In the genomic region with DNA sequence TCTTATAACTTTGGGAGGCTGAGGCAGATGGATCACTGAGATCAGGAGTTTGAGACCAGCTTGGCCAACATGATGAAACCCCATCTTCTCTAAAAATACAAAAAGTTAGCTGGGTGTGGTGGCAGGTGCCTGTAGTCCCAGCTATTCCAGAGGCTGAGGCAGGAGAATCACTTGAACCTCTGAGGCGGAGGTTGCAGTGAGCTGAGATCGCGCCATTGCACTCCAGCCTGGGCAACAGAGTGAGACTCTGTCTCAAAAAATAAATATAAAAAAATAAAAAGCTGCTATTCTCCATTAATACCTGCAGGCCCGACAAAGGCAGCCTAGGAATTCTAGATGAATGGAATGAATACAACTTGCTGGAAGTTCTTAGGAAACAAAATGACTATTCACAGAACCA, we compare ENCODE assay signal across 8 cellular contexts. TPM values are rescaled to one million over a fixed set of nuclear protein-coding genes. Genes with fewer than 3 reads are reported as not detected.
DNase-seq lines count a peak whose midpoint lies in the region; ATAC-seq, FAIRE-seq and TF ChIP-seq lines count a peak whose summit lies in the region.
"Not testable (repeated sequence)": the region's sequence is repeated elsewhere in the genome, so short reads cannot be mapped to it uniquely, and the experiment has no call there.

No MANE protein-coding gene starts in this region.

- peak overlapping the region; percentile 72 for H3K27ac Mint-ChIP-seq in activated CD4-positive, alpha-beta memory T cell treated with anti-CD3 and anti-CD28 coated beads for 36 hours
- peak overlapping the region; percentile 73 for H3K27ac Mint-ChIP-seq in activated naive CD8-positive, alpha-beta T cell treated with anti-CD3 and anti-CD28 coated beads, Interleukin-2, amount 10 ng/mL, durations not matched to agents 7 days and 5 days
- H3K27ac Mint-ChIP-seq in naive B cell = peak overlapping the region in 1 of 6 donors; percentile 68

- dilution Hi-C loops in endothelial cell of umbilical vein (cut with MboI; ENCODE audit: extremely low pct_ligation_motif_present, low sequenced_read_pairs) = not testable (repeated sequence)

- H3K9ac ChIP-seq in BLaER1 treated with 17β-estradiol and CSF1 and Interleukin-3, amounts not matched to agents 10 nM and 100 nM = peak overlapping the region; percentile 89 to 99 (median 96); a peak in 21 of 22 replicates
- H3K9ac ChIP-seq in endothelial cell of umbilical vein (replicated peaks; ENCODE audit: extremely low read depth, insufficient read depth, low read length); smooth muscle cell (ENCODE audit: low read depth): not testable (repeated sequence)

- peak overlapping the region; percentile 69 for H3K4me3 Mint-ChIP-seq in activated CD4-positive, alpha-beta memory T cell treated with anti-CD3 and anti-CD28 coated beads for 36 hours
- H3K4me3 Mint-ChIP-seq in activated naive CD8-positive, alpha-beta T cell treated with anti-CD3 and anti-CD28 coated beads, Interleukin-2, amount 10 ng/mL, durations not matched to agents 7 days and 5 days = peak overlapping the region; percentile 76
- peak overlapping the region in 6 of 8 donors; percentile 30 to 89 (median 76) for H3K4me3 Mint-ChIP-seq in naive B cell

- H3K4me1 Mint-ChIP-seq in activated CD4-positive, alpha-beta memory T cell treated with anti-CD3 and anti-CD28 coated beads for 36 hours (ENCODE audit: low read depth) = peaks cover 28% of the 10 kb centered on the region
- H3K4me1 Mint-ChIP-seq in activated naive CD8-positive, alpha-beta T cell treated with anti-CD3 and anti-CD28 coated beads, Interleukin-2, amount 10 ng/mL, durations not matched to agents 7 days and 5 days = peaks cover 15% of the 10 kb centered on the region
- peaks cover 9 to 18% (median 11%) of the 10 kb centered on the region in 3 donors for H3K4me1 Mint-ChIP-seq in naive B cell

- intact Hi-C loops in OCI-LY7 (cut with micrococcal nuclease; ENCODE audit: unreplicated experiment); endothelial cell of umbilical vein (cut with micrococcal nuclease): not testable (repeated sequence)
- intact Hi-C loops in activated CD4-positive, alpha-beta memory T cell treated with anti-CD3 and anti-CD28 coated beads for 36 hours (cut with micrococcal nuclease) = loop anchor here (10.0 kb wide), 1 partner anchor 305 kb away; no protein-coding TSS in a partner anchor

- H3K27me3 ChIP-seq in BLaER1 treated with 17β-estradiol and CSF1 and Interleukin-3, amounts not matched to agents 10 nM and 100 nM; HAP-1 (ENCODE audit: low read depth); endothelial cell of umbilical vein (ENCODE audit: control insufficient read depth in 2 of 2, insufficient read depth in 2 of 2, low read length in 2 of 2); smooth muscle cell (ENCODE audit: low read depth): not testable (repeated sequence)

- peak; percentile 4 for FAIRE-seq in endothelial cell of umbilical vein (lab: Jason Lieb, UNC)

- H3K4me3 ChIP-seq in BLaER1 treated with 17β-estradiol and CSF1 and Interleukin-3, amounts not matched to agents 10 nM and 100 nM = peak overlapping the region; percentile 12 to 96 (median 84); a peak in 18 of 20 replicates
- H3K4me3 ChIP-seq in HAP-1 = peak overlapping the region; percentile 51
- H3K4me3 ChIP-seq in OCI-LY7 (ENCODE audit: low read depth, low read length, poor library complexity, severe bottlenecking) = peak overlapping the region; percentile 91
- H3K4me3 ChIP-seq in endothelial cell of umbilical vein (replicated peaks in 1 of 3; ENCODE audit: insufficient read depth in 1 of 3, low read depth in 1 of 3, low read length in 3 of 3) = peak overlapping the region in 1 of 3 experiments; percentile 58
- peak overlapping the region; percentile 95 for H3K4me3 ChIP-seq in smooth muscle cell

- H3K36me3 Mint-ChIP-seq in activated CD4-positive, alpha-beta memory T cell treated with anti-CD3 and anti-CD28 coated beads for 36 hours = peaks cover 28% of the 10 kb centered on the region
- peaks cover 22% of the 10 kb centered on the region for H3K36me3 Mint-ChIP-seq in activated naive CD8-positive, alpha-beta T cell treated with anti-CD3 and anti-CD28 coated beads, Interleukin-2, amount 10 ng/mL, durations not matched to agents 7 days and 5 days
- not testable (repeated sequence) for H3K36me3 Mint-ChIP-seq in naive B cell

- H3K4me2 ChIP-seq in BLaER1 treated with 17β-estradiol and CSF1 and Interleukin-3, amounts not matched to agents 10 nM and 100 nM = peak overlapping the region; percentile 86 to 98 (median 93)
- H3K4me2 ChIP-seq in OCI-LY7 (ENCODE audit: low read length) (peak overlapping the region; percentile 93), endothelial cell of umbilical vein (ENCODE audit: insufficient read depth, low read length) (peak overlapping the region; percentile 86), smooth muscle cell (peak overlapping the region; percentile 98)

- not testable (repeated sequence) for H3K27ac ChIP-seq in BLaER1 treated with 17β-estradiol and CSF1 and Interleukin-3, amounts not matched to agents 10 nM and 100 nM; OCI-LY7 (ENCODE audit: low read depth, low read length, poor library complexity, severe bottlenecking); endothelial cell of umbilical vein (ENCODE audit: insufficient read depth, low read depth, low read length)
- H3K27ac ChIP-seq in smooth muscle cell (ENCODE audit: low read depth) = peak overlapping the region; percentile 19

- POLR2A ChIA-PET in OCI-LY7 (lab: Charles Lee); activated CD4-positive, alpha-beta memory T cell treated with anti-CD3 and anti-CD28 coated beads for 36 hours (lab: Charles Lee); activated naive CD8-positive, alpha-beta T cell treated with anti-CD3 and anti-CD28 coated beads, Interleukin-2, amount 10 ng/mL, durations not matched to agents 7 days and 5 days (lab: Charles Lee); endothelial cell of umbilical vein (lab: Charles Lee): not testable (repeated sequence)

- peaks cover 28 to 59% (median 46%) of the 10 kb centered on the region in 11 experiments for H3K36me3 ChIP-seq in BLaER1 treated with 17β-estradiol and CSF1 and Interleukin-3, amounts not matched to agents 10 nM and 100 nM
- H3K36me3 ChIP-seq in HAP-1 (replicated peaks) (peaks cover 32% of the 10 kb centered on the region), OCI-LY7 (ENCODE audit: insufficient read depth, low read length) (peaks cover 61% of the 10 kb centered on the region), endothelial cell of umbilical vein (ENCODE audit: control insufficient read depth in 2 of 2, extremely low read depth in 1 of 2, insufficient read depth in 2 of 2, low read length in 2 of 2) (peaks cover 7 to 26% of the 10 kb centered on the region in 2 experiments)
- H3K36me3 ChIP-seq in smooth muscle cell (ENCODE audit: low read depth) = not testable (repeated sequence)

- in situ Hi-C loops in HAP-1 (cut with MboI; ENCODE audit: low sequenced_read_pairs) = not testable (repeated sequence)

- H3K4me1 ChIP-seq in BLaER1 treated with 17β-estradiol and CSF1 and Interleukin-3, amounts not matched to agents 10 nM and 100 nM = peaks cover 11 to 31% (median 19%) of the 10 kb centered on the region in 10 experiments
- not testable (repeated sequence) for H3K4me1 ChIP-seq in HAP-1; endothelial cell of umbilical vein (ENCODE audit: control insufficient read depth, extremely low read depth, insufficient read depth, low read length)
- peaks cover 11% of the 10 kb centered on the region for H3K4me1 ChIP-seq in OCI-LY7 (ENCODE audit: insufficient read depth, low read length, poor library complexity, severe bottlenecking)
- H3K4me1 ChIP-seq in smooth muscle cell (ENCODE audit: low read depth) = peaks cover 10% of the 10 kb centered on the region

- TF ChIP-seq POLR2A in endothelial cell of umbilical vein (IDR thresholded peaks at IDR 0.05; ENCODE audit: low read depth, low read length) = not testable (repeated sequence)

- H2AFZ ChIP-seq in OCI-LY7 (ENCODE audit: low read length); endothelial cell of umbilical vein (ENCODE audit: low read depth, low read length); smooth muscle cell (ENCODE audit: low read depth): not testable (repeated sequence)

- not testable (repeated sequence) for BruUV-seq in OCI-LY7 (replicated peaks; lab: Mats Ljungman, UMichigan); endothelial cell of umbilical vein (replicated peaks; lab: Mats Ljungman, UMichigan)

- ATAC-seq in activated naive CD8-positive, alpha-beta T cell treated with anti-CD3 and anti-CD28 coated beads, Interleukin-2, amount 10 ng/mL, durations not matched to agents 7 days and 5 days (ENCODE audit: low read depth); naive B cell (ENCODE audit: low read depth in 2 of 2): not testable (repeated sequence)

- DNase-seq in HAP-1 (ENCODE audit: low spot score in 2 of 2); OCI-LY7 (ENCODE audit: low spot score); activated CD4-positive, alpha-beta memory T cell treated with anti-CD3 and anti-CD28 coated beads for 36 hours; activated naive CD8-positive, alpha-beta T cell treated with anti-CD3 and anti-CD28 coated beads, Interleukin-2, amount 10 ng/mL, durations not matched to agents 7 days and 5 days; endothelial cell of umbilical vein (ENCODE audit: low read depth, low spot score); naive B cell; smooth muscle cell (lab: John Stamatoyannopoulos, UW; ENCODE audit: unreplicated experiment): not testable (repeated sequence)

- not testable (repeated sequence) for H3K9me2 ChIP-seq in OCI-LY7 (ENCODE audit: insufficient read depth, low read length)

- H3K9me3 ChIP-seq in BLaER1 treated with 17β-estradiol and CSF1 and Interleukin-3, amounts not matched to agents 10 nM and 100 nM (replicated peaks in 1 of 11); HAP-1; OCI-LY7 (ENCODE audit: low read length); endothelial cell of umbilical vein (replicated peaks; ENCODE audit: control insufficient read depth, insufficient read depth, low read length); smooth muscle cell (replicated peaks; ENCODE audit: low read depth): not testable (repeated sequence)

- CTCF ChIA-PET in OCI-LY7 (lab: Charles Lee; ENCODE audit: unreplicated experiment); activated CD4-positive, alpha-beta memory T cell treated with anti-CD3 and anti-CD28 coated beads for 36 hours (lab: Charles Lee): not testable (repeated sequence)
- CTCF ChIA-PET in endothelial cell of umbilical vein (lab: Charles Lee) = interaction anchor here (1.2 kb wide), 1 partner anchor 18 kb away, joined by 7 read pairs; no protein-coding TSS in a partner anchor

- peaks cover 51% of the 10 kb centered on the region for H3K79me2 ChIP-seq in OCI-LY7 (ENCODE audit: insufficient read depth, low read depth, low read length)
- peaks cover 26% of the 10 kb centered on the region for H3K79me2 ChIP-seq in endothelial cell of umbilical vein (ENCODE audit: control insufficient read depth, insufficient read depth, low read length)
- H3K79me2 ChIP-seq in smooth muscle cell (ENCODE audit: low read depth) = peaks cover 25% of the 10 kb centered on the region

- WGBS in smooth muscle cell (ENCODE audit: low lambda C conversion rate) = 99% methylated on average over 4 of the region's 4 CpGs

- peaks cover 42 to 82% (median 65%) of the 10 kb centered on the region in 11 experiments; a peak in 21 of 22 replicates for H4K20me1 ChIP-seq in BLaER1 treated with 17β-estradiol and CSF1 and Interleukin-3, amounts not matched to agents 10 nM and 100 nM
- H4K20me1 ChIP-seq in OCI-LY7 (ENCODE audit: insufficient read depth, low read length); endothelial cell of umbilical vein (replicated peaks; ENCODE audit: control insufficient read depth, extremely low read depth, insufficient read depth, low read length): not testable (repeated sequence)
- peaks cover 54% of the 10 kb centered on the region for H4K20me1 ChIP-seq in smooth muscle cell (ENCODE audit: low read depth)

- H3K9me3 Mint-ChIP-seq in activated CD4-positive, alpha-beta memory T cell treated with anti-CD3 and anti-CD28 coated beads for 36 hours; activated naive CD8-positive, alpha-beta T cell treated with anti-CD3 and anti-CD28 coated beads, Interleukin-2, amount 10 ng/mL, durations not matched to agents 7 days and 5 days; naive B cell: not testable (repeated sequence)

- TF ChIP-seq CTCF in OCI-LY7 (conservative IDR thresholded peaks at IDR 0.05; ENCODE audit: low read length); endothelial cell of umbilical vein (IDR thresholded peaks at IDR 0.05; ENCODE audit: extremely low read depth in 1 of 2, insufficient read depth in 1 of 2, low read depth in 1 of 2, low read length in 2 of 2); smooth muscle cell (IDR thresholded peaks at IDR 0.05; ENCODE audit: borderline replicate concordance, insufficient read depth, poor library complexity, severe bottlenecking): not testable (repeated sequence)

- H3K27me3 Mint-ChIP-seq in activated CD4-positive, alpha-beta memory T cell treated with anti-CD3 and anti-CD28 coated beads for 36 hours; activated naive CD8-positive, alpha-beta T cell treated with anti-CD3 and anti-CD28 coated beads, Interleukin-2, amount 10 ng/mL, durations not matched to agents 7 days and 5 days; naive B cell: not testable (repeated sequence)

- H3F3A ChIP-seq in smooth muscle cell (ENCODE audit: low read depth) = peaks cover 24% of the 10 kb centered on the region

- H3K9me1 ChIP-seq in endothelial cell of umbilical vein (replicated peaks; ENCODE audit: control insufficient read depth, extremely low read depth, insufficient read depth, low read length) = not testable (repeated sequence)

RNA-seq across cellular contexts. Expression of a gene that starts 2.0 kb away (rescaled TPM):
- 30.8 and 36.8 TPM in 2 replicates for total RNA-seq in OCI-LY7 (2014; rRNA removed; shearing (Covaris generic))
- total RNA-seq in OCI-LY7 (2022) (36.1 and 36.3 TPM in 2 replicates), endothelial cell of umbilical vein (29.2 and 30.6 TPM in 2 replicates), smooth muscle cell (10.0 and 10.7 TPM in 2 replicates)
- total RNA-seq in activated CD4-positive, alpha-beta memory T cell treated with anti-CD3 and anti-CD28 coated beads for 36 hours = 10 to 100 TPM; 22.3 to 24.5 TPM
- 10 to 100 TPM; 28.8 to 29.4 TPM for total RNA-seq in activated naive CD8-positive, alpha-beta T cell treated with anti-CD3 and anti-CD28 coated beads, Interleukin-2, amount 10 ng/mL, durations not matched to agents 7 days and 5 days
- polyA plus RNA-seq in endothelial cell of umbilical vein (11.6 and 12.6 TPM in 2 replicates), naive B cell (ENCODE audit: low read depth in 6 of 6) (10 to 100 TPM in 5 of 6 donors, 1 to 10 TPM in 1; 8.1 to 24.6 (median 12.2) TPM), smooth muscle cell (14.8 and 16.0 TPM in 2 replicates)
- polyA plus RNA-seq in endothelial cell of umbilical vein (2011; cell fraction: cytosol; rRNA removed) = 10.8 and 10.9 TPM in 2 replicates
- polyA plus RNA-seq in endothelial cell of umbilical vein (2011; cell fraction: nucleus; rRNA removed) = 8.4 and 10.0 TPM in 2 replicates
- 6.7 and 7.4 TPM in 2 replicates for polyA plus RNA-seq in endothelial cell of umbilical vein (2012)
- 10.3 and 12.3 TPM in 2 replicates for polyA minus RNA-seq in endothelial cell of umbilical vein
- 16.2 TPM for polyA minus RNA-seq in endothelial cell of umbilical vein (2011; cell fraction: cytosol; rRNA and poly(A)+ RNA removed)
- 8.8 and 11.3 TPM in 2 replicates for polyA minus RNA-seq in endothelial cell of umbilical vein (2011; cell fraction: nucleus; rRNA and poly(A)+ RNA removed)

RNA-seq across cellular contexts. Expression of a gene that starts 39.6 kb away (rescaled TPM):
- 182 and 185 TPM in 2 replicates for total RNA-seq in OCI-LY7 (2014; rRNA removed; shearing (Covaris generic))
- total RNA-seq in OCI-LY7 (2022) (259 and 272 TPM in 2 replicates), endothelial cell of umbilical vein (109 and 110 TPM in 2 replicates), smooth muscle cell (54.0 and 67.0 TPM in 2 replicates)
- total RNA-seq in activated CD4-positive, alpha-beta memory T cell treated with anti-CD3 and anti-CD28 coated beads for 36 hours = 100 to 1,000 TPM; 165 to 170 TPM
- 100 to 1,000 TPM; 121 to 122 TPM for total RNA-seq in activated naive CD8-positive, alpha-beta T cell treated with anti-CD3 and anti-CD28 coated beads, Interleukin-2, amount 10 ng/mL, durations not matched to agents 7 days and 5 days
- polyA plus RNA-seq in endothelial cell of umbilical vein (58.9 and 71.3 TPM in 2 replicates), naive B cell (ENCODE audit: low read depth in 6 of 6) (10 to 100 TPM; 24.6 to 42.7 (median 28.8) TPM), smooth muscle cell (90.8 and 92.4 TPM in 2 replicates)
- 82.0 and 84.3 TPM in 2 replicates for polyA plus RNA-seq in endothelial cell of umbilical vein (2011; cell fraction: cytosol; rRNA removed)
- 115 and 118 TPM in 2 replicates for polyA plus RNA-seq in endothelial cell of umbilical vein (2011; cell fraction: nucleus; rRNA removed)
- polyA plus RNA-seq in endothelial cell of umbilical vein (2012) = 99.2 and 104 TPM in 2 replicates
- 116 and 125 TPM in 2 replicates for polyA minus RNA-seq in endothelial cell of umbilical vein
- 144 TPM for polyA minus RNA-seq in endothelial cell of umbilical vein (2011; cell fraction: cytosol; rRNA and poly(A)+ RNA removed)
- 42.4 and 56.3 TPM in 2 replicates for polyA minus RNA-seq in endothelial cell of umbilical vein (2011; cell fraction: nucleus; rRNA and poly(A)+ RNA removed)

RNA-seq across cellular contexts. Expression of a gene that starts 49.3 kb away (rescaled TPM):
- total RNA-seq in OCI-LY7 (2014; rRNA removed; shearing (Covaris generic)) = 18.7 and 22.4 TPM in 2 replicates
- 20.7 and 22.8 TPM in 2 replicates for total RNA-seq in OCI-LY7 (2022)
- total RNA-seq in activated CD4-positive, alpha-beta memory T cell treated with anti-CD3 and anti-CD28 coated beads for 36 hours = 10 to 100 TPM; 31.2 to 36.6 TPM
- total RNA-seq in activated naive CD8-positive, alpha-beta T cell treated with anti-CD3 and anti-CD28 coated beads, Interleukin-2, amount 10 ng/mL, durations not matched to agents 7 days and 5 days = 10 to 100 TPM; 29.8 to 32.3 TPM
- total RNA-seq in endothelial cell of umbilical vein = 33.6 and 34.3 TPM in 2 replicates
- 23.8 and 28.1 TPM in 2 replicates for polyA plus RNA-seq in endothelial cell of umbilical vein
- 34.8 and 35.9 TPM in 2 replicates for polyA plus RNA-seq in endothelial cell of umbilical vein (2011; cell fraction: cytosol; rRNA removed)
- 57.9 and 59.1 TPM in 2 replicates for polyA plus RNA-seq in endothelial cell of umbilical vein (2011; cell fraction: nucleus; rRNA removed)
- polyA plus RNA-seq in endothelial cell of umbilical vein (2012) = 34.0 and 36.3 TPM in 2 replicates
- polyA minus RNA-seq in endothelial cell of umbilical vein = 14.3 and 17.4 TPM in 2 replicates
- polyA minus RNA-seq in endothelial cell of umbilical vein (2011; cell fraction: cytosol; rRNA and poly(A)+ RNA removed) = 8.5 TPM
- polyA minus RNA-seq in endothelial cell of umbilical vein (2011; cell fraction: nucleus; rRNA and poly(A)+ RNA removed) = 14.2 and 14.9 TPM in 2 replicates
- polyA plus RNA-seq in naive B cell (ENCODE audit: low read depth in 6 of 6) = 10 to 100 TPM; 33.8 to 54.6 (median 37.8) TPM
- total RNA-seq in smooth muscle cell = 24.5 and 49.6 TPM in 2 replicates
- polyA plus RNA-seq in smooth muscle cell = 31.8 and 40.9 TPM in 2 replicates
